ENCODE assay signal across 12 cellular contexts in genomic region chr2:65076345-65076710, GRCh38. TPM values are rescaled to one million over a fixed set of nuclear protein-coding genes. Genes with fewer than 3 reads are reported as not detected.
DNase-seq lines count a peak whose midpoint lies in the region; ATAC-seq and TF ChIP-seq lines count a peak whose summit lies in the region.
"Had no signal": no experiment of that assay in that cellular context is flagged by ENCODE, and none has a peak within 500 bp of the region (broad histone marks: within the 10 kb centered on the region; RNA-seq: fewer than 3 reads in every experiment).

No MANE protein-coding gene starts in this region.

- H3K36me3 ChIP-seq in spleen: peaks cover 0 to 100% (median 55%) of the 10 kb centered on the region in 6 donors

- in situ Hi-C loops in astrocyte of the cerebellum (cut with HindIII; ENCODE audit: low sequenced_read_pairs): no loop called here

- TF ChIP-seq POLR2A in spleen (IDR thresholded peaks at IDR 0.05): no peak

- WGBS in spleen, 5 donors: 76 to 90% (median 82%) methylated on average over 7 of the region's 7 CpGs

- no peak for TF ChIP-seq CTCF in astrocyte of the cerebellum (IDR thresholded peaks at IDR 0.05; ENCODE audit: low read depth, low read length, missing control alignments)
- TF ChIP-seq CTCF in spleen (IDR thresholded peaks at IDR 0.05 in 8 of 11, conservative IDR thresholded peaks at IDR 0.05 in 3 of 11): no peak

- H3K27ac ChIP-seq in spleen: peak overlapping the region in 6 of 8 donors; percentile 4 to 61 (median 47)
- H3K27ac ChIP-seq: HL-60 had no signal

- H3K4me1 ChIP-seq in spleen: peaks cover 8 to 47% (median 19%) of the 10 kb centered on the region in 6 donors

- no peak overlapping the region for H3K4me3 ChIP-seq in astrocyte of the cerebellum (ENCODE audit: low read depth, low read length)
- no peak overlapping the region for H3K4me3 ChIP-seq in spleen

- ATAC-seq in HG02981 (IDR thresholded peaks at IDR 0.05; ENCODE audit: unreplicated experiment): no peak

- DNase-seq in HCEC 1CT: peak; percentile 67
- DNase-seq in astrocyte of the cerebellum (ENCODE audit: low read depth): peak; percentile 46
- DNase-seq in hepatic stellate cell (ENCODE audit: low spot score): peak; percentile 71
- DNase-seq in spleen: no peak
- DNase-seq in NCI-H128 (lab: John Stamatoyannopoulos, UW; ENCODE audit: unreplicated experiment): no peak
- no peak for DNase-seq in amygdala (lab: John Stamatoyannopoulos, UW)
- DNase-seq in NCI-H2227 treated with DMSO at 0.1 percent for 48 hours (lab: John Stamatoyannopoulos, UW): no peak
- DNase-seq: activated naive CD4-positive, alpha-beta T cell; NCI-H2107; T-helper 9 cell had no signal

- intact Hi-C loops in spleen (cut with DNase I; ENCODE audit: low total_unique reads): no loop called here

- no peaks in the 10 kb centered on the region for H3K9me3 ChIP-seq in spleen

- H3K27me3 ChIP-seq in spleen (replicated peaks in 1 of 7): no peaks in the 10 kb centered on the region

RNA-seq across cellular contexts. Expression of gene CEP68, which starts 20.1 kb away (rescaled TPM):
- total RNA-seq in spleen: 10 to 100 TPM; 16.6 to 26.7 (median 22.2) TPM
- 1 to 10 TPM; 5.2 to 7.0 (median 5.7) TPM for polyA plus RNA-seq in spleen

RNA-seq across cellular contexts. Expression of gene RAB1A, which starts 53.6 kb away (rescaled TPM):
- 100 to 1,000 TPM in 2 of 7 donors, 10 to 100 TPM in 5; 83.9 to 101 (median 92.0) TPM for total RNA-seq in spleen
- 10 to 100 TPM; 47.7 to 83.0 (median 63.5) TPM for polyA plus RNA-seq in spleen

Comparison
In these comparisons a context has a peak if more than half of its experiments do, and no peak if none do; other contexts are left out.
1. DNase-seq: peak in HCEC 1CT (single experiment), astrocyte of the cerebellum (single experiment) and hepatic stellate cell (single experiment); none in spleen (single experiment), NCI-H128 (single experiment), amygdala (0 of 56) and NCI-H2227 treated with DMSO at 0.1 percent for 48 hours (single experiment).